Comparison of ENCODE assay signal across 39 cellular contexts in genomic region chr1:59846895-59847282, GRCh38. TPM values are rescaled to one million over a fixed set of nuclear protein-coding genes. Genes with fewer than 3 reads are reported as not detected.
"Had no signal": no experiment of that assay in that cellular context is flagged by ENCODE, and none has a peak within 500 bp of the region (broad histone marks: within the 10 kb centered on the region; RNA-seq: fewer than 3 reads in every experiment).

No MANE protein-coding gene starts in this region.

- H3K4me1 ChIP-seq: adrenal gland, ascending aorta, body of pancreas, breast epithelium had no signal

- H3K4me3 ChIP-seq: adrenal gland, ascending aorta, body of pancreas, breast epithelium, cardiac muscle cell had no signal

- H3K4me1 Mint-ChIP-seq: activated naive CD4-positive, alpha-beta T cell treated with anti-CD3 and anti-CD28 coated beads, Interleukin-2, amount 10 ng/mL, durations not matched to agents 7 days and 5 days; activated naive CD8-positive, alpha-beta T cell treated with anti-CD3 and anti-CD28 coated beads, Interleukin-2, amount 10 ng/mL, durations not matched to agents 7 days and 5 days; activated naive CD8-positive, alpha-beta T cell treated with anti-CD3 and anti-CD28 coated beads, Interleukin-2, amount 50 U/mL, for 24 hours; activated T-helper 17 cell treated with anti-CD3 and anti-CD28 coated beads, Interleukin-2, amount 50 U/mL, for 72 hours; brain had no signal

- H3K9me3 Mint-ChIP-seq: activated naive CD4-positive, alpha-beta T cell treated with anti-CD3 and anti-CD28 coated beads for 36 hours; activated naive CD4-positive, alpha-beta T cell treated with anti-CD3 and anti-CD28 coated beads, Interleukin-2, amount 10 ng/mL, durations not matched to agents 7 days and 5 days; activated naive CD4-positive, alpha-beta T cell treated with anti-CD3 and anti-CD28 coated beads, Interleukin-2, amount 50 U/mL, for 24 hours; activated naive CD4-positive, alpha-beta T cell treated with anti-CD3 and anti-CD28 coated beads, Interleukin-2, amount 50 U/mL, for 72 hours; activated naive CD8-positive, alpha-beta T cell treated with anti-CD3 and anti-CD28 coated beads, Interleukin-2, amount 10 ng/mL, durations not matched to agents 7 days and 5 days; activated naive CD8-positive, alpha-beta T cell treated with anti-CD3 and anti-CD28 coated beads, Interleukin-2, amount 50 U/mL, for 24 hours; activated T-cell treated with anti-CD3 and anti-CD28 coated beads, Interleukin-2, amount 50 U/mL, for 24 hours; activated T-cell treated with anti-CD3 and anti-CD28 coated beads, Interleukin-2, amount 50 U/mL, for 4 hours; activated T-cell treated with anti-CD3 and anti-CD28 coated beads, Interleukin-2, amount 50 U/mL, for 72 hours; activated T-helper 1 cell treated with anti-CD3 and anti-CD28 coated beads, Interleukin-12 subunit alpha, Interleukin-12 subunit beta, Interleukin-2, Interleukin-4 antibody, amounts not matched to agents 30 ng/mL and 10 ng/mL and 1 ng/mL, durations not matched to agents 14 hours and 24 hours and 36 hours; activated T-helper 17 cell treated with anti-CD3 and anti-CD28 coated beads, Interleukin-2, amount 50 U/mL, for 72 hours; activated T-helper 2 cell treated with anti-CD3 and anti-CD28 coated beads, Interferon-gamma antibody, Interleukin-2, Interleukin-4, amounts not matched to agents 10 μg/mL and 5 μg/mL and 100 μg/mL, durations not matched to agents 14 hours and 24 hours and 36 hours had no signal

- H3K27me3 Mint-ChIP-seq: activated naive CD4-positive, alpha-beta T cell treated with anti-CD3 and anti-CD28 coated beads, Interleukin-2, amount 10 ng/mL, durations not matched to agents 7 days and 5 days; activated naive CD4-positive, alpha-beta T cell treated with anti-CD3 and anti-CD28 coated beads, Interleukin-2, amount 50 U/mL, for 24 hours; activated naive CD8-positive, alpha-beta T cell; activated naive CD8-positive, alpha-beta T cell treated with anti-CD3 and anti-CD28 coated beads for 36 hours; activated naive CD8-positive, alpha-beta T cell treated with anti-CD3 and anti-CD28 coated beads, Interleukin-2, amount 10 ng/mL, durations not matched to agents 7 days and 5 days; activated naive CD8-positive, alpha-beta T cell treated with anti-CD3 and anti-CD28 coated beads, Interleukin-2, amount 50 U/mL, for 24 hours; activated T-cell treated with anti-CD3 and anti-CD28 coated beads, Interleukin-2, amount 50 U/mL, for 24 hours; activated T-helper 17 cell treated with anti-CD3 and anti-CD28 coated beads, Interleukin-2, amount 50 U/mL, for 72 hours; brain had no signal

- H3K27me3 ChIP-seq: adrenal gland, ascending aorta, body of pancreas, brain microvascular endothelial cell, breast epithelium, cardiac muscle cell had no signal

- H3K9me3 ChIP-seq: adrenal gland, ascending aorta, body of pancreas, breast epithelium had no signal

- ATAC-seq: activated naive CD4-positive, alpha-beta T cell treated with anti-CD3 and anti-CD28 coated beads, Interleukin-2, amount 50 U/mL, for 72 hours; activated naive CD8-positive, alpha-beta T cell treated with anti-CD3 and anti-CD28 coated beads, Interleukin-2, amount 50 U/mL, for 24 hours; activated T-cell treated with anti-CD3 and anti-CD28 coated beads, Interleukin-2, amount 50 U/mL, for 4 hours; activated T-cell treated with anti-CD3 and anti-CD28 coated beads, Interleukin-2, amount 50 U/mL, for 72 hours; activated T-helper 17 cell treated with anti-CD3 and anti-CD28 coated beads, Interleukin-2, amount 50 U/mL, for 72 hours; body of pancreas had no signal

- H3K36me3 ChIP-seq: adrenal gland, ascending aorta, brain microvascular endothelial cell, breast epithelium had no signal

- FAIRE-seq: astrocyte, bronchial epithelial cell had no signal

- H3K27ac Mint-ChIP-seq: activated naive CD4-positive, alpha-beta T cell treated with anti-CD3 and anti-CD28 coated beads for 36 hours; activated naive CD4-positive, alpha-beta T cell treated with anti-CD3 and anti-CD28 coated beads, Interleukin-2, amount 10 ng/mL, durations not matched to agents 7 days and 5 days; activated naive CD4-positive, alpha-beta T cell treated with anti-CD3 and anti-CD28 coated beads, Interleukin-2, amount 50 U/mL, for 24 hours; activated naive CD4-positive, alpha-beta T cell treated with anti-CD3 and anti-CD28 coated beads, Interleukin-2, amount 50 U/mL, for 72 hours; activated naive CD8-positive, alpha-beta T cell; activated naive CD8-positive, alpha-beta T cell treated with anti-CD3 and anti-CD28 coated beads for 36 hours; activated naive CD8-positive, alpha-beta T cell treated with anti-CD3 and anti-CD28 coated beads, Interleukin-2, amount 10 ng/mL, durations not matched to agents 7 days and 5 days; activated naive CD8-positive, alpha-beta T cell treated with anti-CD3 and anti-CD28 coated beads, Interleukin-2, amount 50 U/mL, for 24 hours; activated T-cell treated with anti-CD3 and anti-CD28 coated beads, Interleukin-2, amount 50 U/mL, for 24 hours; activated T-cell treated with anti-CD3 and anti-CD28 coated beads, Interleukin-2, amount 50 U/mL, for 72 hours; activated T-helper 1 cell treated with anti-CD3 and anti-CD28 coated beads, Interleukin-12 subunit alpha, Interleukin-12 subunit beta, Interleukin-2, Interleukin-4 antibody, amounts not matched to agents 30 ng/mL and 10 ng/mL and 1 ng/mL, durations not matched to agents 14 hours and 24 hours and 36 hours; activated T-helper 17 cell treated with anti-CD3 and anti-CD28 coated beads, Interleukin-2, amount 50 U/mL, for 72 hours; activated T-helper 2 cell treated with anti-CD3 and anti-CD28 coated beads, Interferon-gamma antibody, Interleukin-2, Interleukin-4, amounts not matched to agents 10 μg/mL and 5 μg/mL and 100 μg/mL, durations not matched to agents 14 hours and 24 hours and 36 hours; brain had no signal

- H3K4me3 Mint-ChIP-seq: activated naive CD4-positive, alpha-beta T cell treated with anti-CD3 and anti-CD28 coated beads for 36 hours; activated naive CD4-positive, alpha-beta T cell treated with anti-CD3 and anti-CD28 coated beads, Interleukin-2, amount 10 ng/mL, durations not matched to agents 7 days and 5 days; activated naive CD4-positive, alpha-beta T cell treated with anti-CD3 and anti-CD28 coated beads, Interleukin-2, amount 50 U/mL, for 24 hours; activated naive CD8-positive, alpha-beta T cell; activated naive CD8-positive, alpha-beta T cell treated with anti-CD3 and anti-CD28 coated beads for 36 hours; activated naive CD8-positive, alpha-beta T cell treated with anti-CD3 and anti-CD28 coated beads, Interleukin-2, amount 10 ng/mL, durations not matched to agents 7 days and 5 days; activated naive CD8-positive, alpha-beta T cell treated with anti-CD3 and anti-CD28 coated beads, Interleukin-2, amount 50 U/mL, for 24 hours; activated T-cell treated with anti-CD3 and anti-CD28 coated beads, Interleukin-2, amount 50 U/mL, for 24 hours; activated T-cell treated with anti-CD3 and anti-CD28 coated beads, Interleukin-2, amount 50 U/mL, for 4 hours; activated T-cell treated with anti-CD3 and anti-CD28 coated beads, Interleukin-2, amount 50 U/mL, for 72 hours; activated T-helper 1 cell treated with anti-CD3 and anti-CD28 coated beads, Interleukin-12 subunit alpha, Interleukin-12 subunit beta, Interleukin-2, Interleukin-4 antibody, amounts not matched to agents 30 ng/mL and 10 ng/mL and 1 ng/mL, durations not matched to agents 14 hours and 24 hours and 36 hours; activated T-helper 17 cell treated with anti-CD3 and anti-CD28 coated beads, Interleukin-2, amount 50 U/mL, for 72 hours; brain had no signal

- DNase-seq: activated effector memory CD4-positive, alpha-beta T cell treated with anti-CD3 and anti-CD28 coated beads, Interleukin-2, amount 50 U/mL, for 16 hours; activated effector memory CD4-positive, alpha-beta T cell treated with Interleukin-2 at 50 U/mL for 16 hours; activated gamma-delta T cell; activated gamma-delta T cell treated with Interleukin-2 at 50 U/mL for 16 hours; activated naive CD4-positive, alpha-beta T cell; activated naive CD4-positive, alpha-beta T cell treated with anti-CD3 and anti-CD28 coated beads for 36 hours; activated naive CD4-positive, alpha-beta T cell treated with anti-CD3 and anti-CD28 coated beads, Interleukin-2, amount 10 ng/mL, durations not matched to agents 7 days and 5 days; activated naive CD4-positive, alpha-beta T cell treated with anti-CD3 and anti-CD28 coated beads, Interleukin-2, amount 50 U/mL, for 16 hours; activated naive CD4-positive, alpha-beta T cell treated with Interleukin-2 at 50 U/mL for 16 hours; activated naive CD8-positive, alpha-beta T cell treated with anti-CD3 and anti-CD28 coated beads for 36 hours; activated naive CD8-positive, alpha-beta T cell treated with anti-CD3 and anti-CD28 coated beads, Interleukin-2, amount 10 ng/mL, durations not matched to agents 7 days and 5 days; activated naive CD8-positive, alpha-beta T cell treated with anti-CD3 and anti-CD28 coated beads, Interleukin-2, amount 50 U/mL, for 24 hours; activated T-cell treated with anti-CD3 and anti-CD28 coated beads, Interleukin-2, amount 50 U/mL, for 1 hour; activated T-cell treated with anti-CD3 and anti-CD28 coated beads, Interleukin-2, amount 50 U/mL, for 24 hours; activated T-cell treated with anti-CD3 and anti-CD28 coated beads, Interleukin-2, amount 50 U/mL, for 4 hours; activated T-cell treated with anti-CD3 and anti-CD28 coated beads, Interleukin-2, amount 50 U/mL, for 48 hours; activated T-cell treated with anti-CD3 and anti-CD28 coated beads, Interleukin-2, amount 50 U/mL, for 72 hours; adrenal gland; amniotic stem cell; amygdala; anterior cingulate cortex; aorta; body of pancreas; brain microvascular endothelial cell; caudate nucleus; central memory CD4-positive, alpha-beta T cell; cerebellar nuclear complex had no signal

- H3K27ac ChIP-seq: adrenal gland, ascending aorta, body of pancreas, brain microvascular endothelial cell, breast epithelium, cardiac muscle cell had no signal

RNA-seq across cellular contexts. Expression of gene HOOK1, which starts 32.1 kb away (rescaled TPM):
- total RNA-seq: ascending aorta had no signal
